22 cellular contexts compared by ENCODE assay signal in genomic region chr2:126953483-126953882, GRCh38. TPM values are rescaled to one million over a fixed set of nuclear protein-coding genes. Genes with fewer than 3 reads are reported as not detected.
A peak's percentile ranks its signal among the peaks of the same experiment; 100 is the strongest.
DNase-seq lines count a peak whose midpoint lies in the region; ATAC-seq and TF ChIP-seq lines count a peak whose summit lies in the region.
"Had no signal": no experiment of that assay in that cellular context is flagged by ENCODE, and none has a peak within 500 bp of the region (broad histone marks: within the 10 kb centered on the region; RNA-seq: fewer than 3 reads in every experiment).

No MANE protein-coding gene starts in this region.

- H3K27ac ChIP-seq in transverse colon = no peak overlapping the region
- H3K27ac ChIP-seq: HL-60, KMS-11 had no signal

- no peaks in the 10 kb centered on the region for H3K27me3 ChIP-seq in transverse colon
- H3K27me3 ChIP-seq: BE2C had no signal

- WGBS in transverse colon (ENCODE audit: low coverage in 1 of 2), 2 donors = 44 to 51% methylated on average over 2 of the region's 2 CpGs

- in situ Hi-C loops in transverse colon (cut with MboI; ENCODE audit: low pct_ligation_motif_present in 1 of 4, low pct_unique_long_range_greater_than_20kb in 1 of 4, low sequenced_read_pairs in 3 of 4) = no loop called here

- peaks cover 0 to 5% (median 0%) of the 10 kb centered on the region in 4 donors for H3K4me1 ChIP-seq in transverse colon
- H3K4me1 ChIP-seq: BE2C, Caco-2 had no signal

- intact Hi-C loops in activated CD4-positive, alpha-beta memory T cell treated with anti-CD3 and anti-CD28 coated beads for 36 hours (cut with micrococcal nuclease) = no loop called here
- intact Hi-C loops in transverse colon (cut with DNase I; ENCODE audit: low total_unique reads) = no loop called here

- no peak for TF ChIP-seq CTCF in transverse colon (IDR thresholded peaks at IDR 0.05)

- H3K4me1 Mint-ChIP-seq in activated CD4-positive, alpha-beta memory T cell treated with anti-CD3 and anti-CD28 coated beads for 36 hours (ENCODE audit: low read depth) = no peaks in the 10 kb centered on the region
- H3K4me1 Mint-ChIP-seq: CD4-positive, CD25-positive, alpha-beta regulatory T cell had no signal

- CTCF ChIA-PET in activated CD4-positive, alpha-beta memory T cell treated with anti-CD3 and anti-CD28 coated beads for 36 hours (lab: Charles Lee) = no interaction called here

- H3K27ac Mint-ChIP-seq in activated CD4-positive, alpha-beta memory T cell treated with anti-CD3 and anti-CD28 coated beads for 36 hours = no peak overlapping the region
- H3K27ac Mint-ChIP-seq: CD4-positive, CD25-positive, alpha-beta regulatory T cell had no signal

- H3K36me3 Mint-ChIP-seq in activated CD4-positive, alpha-beta memory T cell treated with anti-CD3 and anti-CD28 coated beads for 36 hours = no peaks in the 10 kb centered on the region
- H3K36me3 Mint-ChIP-seq: CD4-positive, CD25-positive, alpha-beta regulatory T cell had no signal

- POLR2A ChIA-PET in activated CD4-positive, alpha-beta memory T cell treated with anti-CD3 and anti-CD28 coated beads for 36 hours (lab: Charles Lee) = no interaction called here

- no peak for TF ChIP-seq POLR2A in transverse colon (IDR thresholded peaks at IDR 0.05)

- DNase-seq in NCI-H2107 treated with DMSO at 0.1 percent for 48 hours (lab: John Stamatoyannopoulos, UW; ENCODE audit: unreplicated experiment) (peak; percentile 43), NCI-H2107 (lab: John Stamatoyannopoulos, UW) (no peak), NCI-H1930 (lab: John Stamatoyannopoulos, UW) (peak; percentile 66 to 71), NCI-H748 treated with DMSO at 0.1 percent for 48 hours (lab: John Stamatoyannopoulos, UW) (peak; percentile 83), OCI-M2 (lab: John Stamatoyannopoulos, UW; ENCODE audit: unreplicated experiment) (no peak), transverse colon (no peak)
- no peak for DNase-seq in activated CD4-positive, alpha-beta memory T cell treated with anti-CD3 and anti-CD28 coated beads for 36 hours
- DNase-seq: BE2C; Caco-2; CD4-positive, CD25-positive, alpha-beta regulatory T cell; NCI-H187 treated with DMSO at 0.1 percent for 48 hours; NCI-H510A treated with DMSO at 0.1 percent for 48 hours; NK-92 treated with Interleukin-12 subunit alpha and Interleukin-12 subunit beta, amount 100 ng/mL, for 24 hours; SW 1271; T-helper 2 cell had no signal

- H3K4me3 Mint-ChIP-seq in activated CD4-positive, alpha-beta memory T cell treated with anti-CD3 and anti-CD28 coated beads for 36 hours = no peak overlapping the region
- H3K4me3 Mint-ChIP-seq: CD4-positive, CD25-positive, alpha-beta regulatory T cell had no signal

- H3K27me3 Mint-ChIP-seq in activated CD4-positive, alpha-beta memory T cell treated with anti-CD3 and anti-CD28 coated beads for 36 hours = peaks cover 15% of the 10 kb centered on the region

- H3K9me3 ChIP-seq in transverse colon = no peaks in the 10 kb centered on the region
- H3K9me3 ChIP-seq: BE2C had no signal

- H3K9me3 Mint-ChIP-seq in activated CD4-positive, alpha-beta memory T cell treated with anti-CD3 and anti-CD28 coated beads for 36 hours = no peaks in the 10 kb centered on the region

- no peak for TF ChIP-seq EP300 in transverse colon (IDR thresholded peaks at IDR 0.05; ENCODE audit: low read depth)

- no peak for ATAC-seq in GM21528 (IDR thresholded peaks at IDR 0.05; ENCODE audit: low FRiP score, unreplicated experiment)
- ATAC-seq: Right ventricle myocardium inferior had no signal

- H3K4me3 ChIP-seq in transverse colon = no peak overlapping the region

- H3K36me3 ChIP-seq in transverse colon = no peaks in the 10 kb centered on the region
- H3K36me3 ChIP-seq: BE2C had no signal

RNA-seq across cellular contexts. Expression of gene TEX51, which starts 54.8 kb away (rescaled TPM):
- total RNA-seq in activated CD4-positive, alpha-beta memory T cell treated with anti-CD3 and anti-CD28 coated beads for 36 hours = not detected
- not detected for total RNA-seq in transverse colon
- total RNA-seq: A172; Caco-2; CD4-positive, CD25-positive, alpha-beta regulatory T cell; HT1080; MCF 10A; Right ventricle myocardium inferior had no signal

Comparison
In these comparisons a context has a peak if more than half of its experiments do, and no peak if none do; other contexts are left out.
1. DNase-seq: peak in NCI-H2107 treated with DMSO at 0.1 percent for 48 hours (single experiment), NCI-H1930 (2 of 2) and NCI-H748 treated with DMSO at 0.1 percent for 48 hours (single experiment); none in NCI-H2107 (single experiment), OCI-M2 (single experiment), activated CD4-positive, alpha-beta memory T cell treated with anti-CD3 and anti-CD28 coated beads for 36 hours (single experiment) and transverse colon (single experiment).